ENCODE assay signal across 8 cellular contexts in the genomic region with DNA sequence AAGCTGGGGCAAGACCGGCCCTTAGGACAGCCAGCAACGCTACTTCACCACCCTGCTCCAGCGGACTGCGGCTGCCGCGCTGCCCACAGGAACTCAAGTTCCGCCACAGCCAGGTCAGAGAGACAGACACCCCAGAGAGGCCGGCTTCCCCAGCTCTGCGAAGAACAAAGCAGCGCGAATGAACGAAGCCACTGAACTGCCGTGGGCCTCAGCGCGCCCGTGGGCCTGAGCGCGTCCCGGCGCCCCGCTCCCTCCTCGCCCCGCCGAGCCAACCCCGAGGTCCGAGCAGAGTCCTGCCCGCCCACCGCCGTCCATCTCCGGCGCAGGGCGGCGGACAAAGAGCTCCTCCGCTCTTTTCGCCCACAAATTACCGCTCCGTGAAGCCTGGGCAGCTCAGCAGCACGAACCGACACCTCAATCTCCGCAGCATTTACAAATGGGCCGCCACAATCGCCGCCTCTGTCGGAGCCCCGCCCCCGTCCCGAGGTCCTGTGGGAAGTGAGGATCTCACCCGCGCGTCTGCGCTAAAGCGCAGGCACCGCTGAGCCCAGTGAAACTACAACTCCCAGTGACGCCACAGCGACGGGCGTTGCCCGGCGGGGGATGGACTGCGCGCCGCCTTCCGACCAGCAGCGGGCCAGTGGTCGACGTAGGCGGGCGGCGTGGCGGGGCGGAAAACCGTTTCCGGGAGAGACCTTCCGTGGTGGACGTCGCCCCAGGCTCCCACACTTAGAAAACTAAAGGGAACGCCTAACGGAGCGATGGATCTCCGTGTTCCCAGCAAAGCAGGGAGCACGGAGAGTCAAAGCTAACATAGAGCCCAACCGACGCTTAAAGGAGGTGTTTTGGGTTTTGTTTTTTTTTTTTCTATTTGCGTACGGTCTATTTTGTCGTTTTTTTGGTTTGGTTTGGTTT.
DNase-seq lines count a peak whose midpoint lies in the region; ATAC-seq and TF ChIP-seq lines count a peak whose summit lies in the region.

No MANE protein-coding gene starts in this region.

- H3K27me3 Mint-ChIP-seq in central memory CD8-positive, alpha-beta T cell = no peaks in the 10 kb centered on the region

- peaks cover 13% of the 10 kb centered on the region for H3K4me1 Mint-ChIP-seq in central memory CD8-positive, alpha-beta T cell

- DNase-seq in AG09319 (ENCODE audit: extremely low read depth, low read depth) (peak; percentile 93), NCI-H345 treated with DMSO at 0.1 percent for 48 hours (lab: John Stamatoyannopoulos, UW; ENCODE audit: unreplicated experiment) (peak; percentile 79), iris pigment epithelial cell (ENCODE audit: low read depth) (peak; percentile 99)
- DNase-seq in activated CD4-positive, CD25-positive, alpha-beta regulatory T cell treated with anti-CD3 and anti-CD28 coated beads, Interleukin-2, amount 50 U/mL, for 16 hours (ENCODE audit: low read depth, low spot score) = peak; percentile 90
- DNase-seq in central memory CD8-positive, alpha-beta T cell (ENCODE audit: low spot score in 2 of 2) = peak; percentile 85
- peak; percentile 88 to 93 for DNase-seq in stimulated activated CD4-positive, alpha-beta T cell treated with anti-CD3 and anti-CD28 coated beads, Interleukin-12 subunit alpha, Interleukin-12 subunit beta, amount 100 ng/mL, for 24 hours (ENCODE audit: low read depth in 2 of 2)

- H3K36me3 Mint-ChIP-seq in central memory CD8-positive, alpha-beta T cell (ENCODE audit: insufficient read depth) = peaks cover 11% of the 10 kb centered on the region

- H3K9me3 Mint-ChIP-seq in central memory CD8-positive, alpha-beta T cell = no peaks in the 10 kb centered on the region

- no peak for TF ChIP-seq CTCF in AG09319 (IDR thresholded peaks at IDR 0.05; ENCODE audit: low read depth, low read length)

- H3K4me3 Mint-ChIP-seq in central memory CD8-positive, alpha-beta T cell = peak overlapping the region; percentile 96

- ATAC-seq in GM19023 (IDR thresholded peaks at IDR 0.05; ENCODE audit: unreplicated experiment) = peak; percentile 94
- peak; percentile 93 for ATAC-seq in HG03196 (IDR thresholded peaks at IDR 0.05; ENCODE audit: unreplicated experiment)
- ATAC-seq in central memory CD8-positive, alpha-beta T cell (replicated peaks; ENCODE audit: extremely low read depth, poor library complexity, severe bottlenecking) = peak; percentile 99

- peak overlapping the region; percentile 89 for H3K27ac Mint-ChIP-seq in central memory CD8-positive, alpha-beta T cell (ENCODE audit: low read depth)

Comparison
In these comparisons a context has a peak if more than half of its experiments do, and no peak if none do; other contexts are left out.
1. Peak in every context shown above with its lines: DNase-seq and ATAC-seq.